In the genomic region with DNA sequence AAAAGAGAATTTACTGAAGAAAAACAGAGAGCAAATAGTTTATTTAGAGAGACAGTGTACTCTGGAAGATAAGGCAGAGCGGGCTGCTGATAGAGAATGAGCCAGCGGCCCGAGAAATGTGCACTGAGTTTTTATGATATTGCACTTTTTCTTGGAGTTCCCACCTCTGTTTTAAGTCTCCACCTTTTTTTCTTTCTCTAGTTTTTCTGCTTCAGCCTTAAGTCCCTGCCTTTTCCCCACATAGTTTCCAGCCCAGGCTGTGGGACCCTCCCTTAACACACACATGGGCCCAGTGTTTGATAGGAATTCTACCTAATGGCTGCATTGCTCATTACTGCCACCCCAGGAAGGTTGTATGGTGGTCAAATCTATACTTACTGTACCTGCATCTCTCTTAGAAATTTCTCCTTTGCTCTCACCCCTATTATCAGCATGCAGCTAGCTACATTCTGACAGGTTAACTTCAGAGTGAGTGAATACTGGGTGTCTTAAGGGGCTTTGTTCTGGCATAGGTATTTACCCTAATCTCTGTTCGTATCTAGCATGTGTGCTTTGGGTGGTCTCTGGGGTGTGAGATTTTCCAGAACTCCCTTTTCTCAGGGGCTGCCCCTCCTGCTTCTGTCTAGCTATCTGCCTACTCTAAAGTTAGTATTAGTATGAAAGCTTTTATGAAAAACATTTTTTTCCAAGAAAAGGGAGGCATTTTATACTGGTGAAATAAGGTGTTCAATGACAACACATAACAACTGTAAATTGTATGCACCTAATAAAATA, we compare ENCODE assay signal across 17 cellular contexts.
DNase-seq lines count a peak whose midpoint lies in the region; ATAC-seq and TF ChIP-seq lines count a peak whose summit lies in the region.
"Had no signal": no experiment of that assay in that cellular context is flagged by ENCODE, and none has a peak within 500 bp of the region (broad histone marks: within the 10 kb centered on the region; RNA-seq: fewer than 3 reads in every experiment).

No MANE protein-coding gene starts in this region.

- H3K27me3 ChIP-seq in BLaER1 (no peaks in the 10 kb centered on the region), GM23338 (ENCODE audit: insufficient read depth) (peaks cover 97% of the 10 kb centered on the region), kidney epithelial cell (ENCODE audit: control insufficient read depth, insufficient read depth, low read length) (no peaks in the 10 kb centered on the region)
- H3K27me3 ChIP-seq: heart left ventricle, sigmoid colon had no signal

- H3K4me3 ChIP-seq in BLaER1, result no peak overlapping the region
- no peak overlapping the region for H3K4me3 ChIP-seq in GM23338
- H3K4me3 ChIP-seq in kidney epithelial cell (ENCODE audit: low read depth, low read length), result no peak overlapping the region
- H3K4me3 ChIP-seq: heart left ventricle, left ventricle myocardium inferior, sigmoid colon had no signal

- CTCF ChIA-PET in activated B cell treated with CpG ODN at 0.5 μM for 24 hours (lab: Charles Lee), result interaction anchor here (0.8 to 5.5 kb wide), 32 partner anchors 9 to 844 kb away, joined by 3 to 42 read pairs (median 10); a partner anchor contains a TSS

- H3K4me1 ChIP-seq in BLaER1 (peaks cover 53% of the 10 kb centered on the region), GM23338 (ENCODE audit: insufficient read depth) (peaks cover 10% of the 10 kb centered on the region)
- H3K4me1 ChIP-seq: heart left ventricle, left ventricle myocardium inferior, sigmoid colon had no signal

- DNase-seq in GM23338 (ENCODE audit: low spot score) (peak; percentile 56), activated B cell treated with CpG ODN at 0.5 μM for 24 hours (no peak), kidney epithelial cell (ENCODE audit: low read depth) (no peak), NCI-H2196 treated with DMSO at 0.1 percent for 48 hours (lab: John Stamatoyannopoulos, UW; ENCODE audit: unreplicated experiment) (no peak), ureter (ENCODE audit: low spot score) (no peak)
- DNase-seq in stimulated activated naive CD8-positive, alpha-beta T cell treated with anti-CD3 and anti-CD28 coated beads, Interleukin-15, Interleukin-2, amounts not matched to agents 100 U/mL and 50 U/mL, for 24 hours, result no peak
- DNase-seq: activated CD4-positive, alpha-beta T cell treated with anti-CD3 and anti-CD28 coated beads for 48 hours; aorta; effector memory CD8-positive, alpha-beta T cell; heart left ventricle; left ventricle myocardium inferior; sigmoid colon; T-helper 1 cell had no signal

- H3K36me3 ChIP-seq in BLaER1 (no peaks in the 10 kb centered on the region), GM23338 (ENCODE audit: insufficient read depth) (no peaks in the 10 kb centered on the region), kidney epithelial cell (ENCODE audit: control insufficient read depth, insufficient read depth, low read length) (no peaks in the 10 kb centered on the region)
- H3K36me3 ChIP-seq: heart left ventricle, left ventricle myocardium inferior, sigmoid colon had no signal

- H3K27me3 Mint-ChIP-seq in GM23338 (ENCODE audit: insufficient read depth, low read depth, poor library complexity) (peaks cover 68% of the 10 kb centered on the region), activated B cell treated with CpG ODN at 0.5 μM for 24 hours (no peaks in the 10 kb centered on the region)

- H3K4me3 Mint-ChIP-seq in GM23338, result no peak overlapping the region
- no peak overlapping the region for H3K4me3 Mint-ChIP-seq in activated B cell treated with CpG ODN at 0.5 μM for 24 hours
- H3K4me3 Mint-ChIP-seq: effector memory CD8-positive, alpha-beta T cell; nephron; stimulated activated naive CD8-positive, alpha-beta T cell treated with anti-CD3 and anti-CD28 coated beads, Interleukin-15, Interleukin-2, amounts not matched to agents 100 ng/mL and 50 ng/mL, for 24 hours had no signal

- H3K27ac ChIP-seq in BLaER1 (peak overlapping the region; percentile 39; the same call in 1 of the 2 replicates), GM23338 (ENCODE audit: low read depth) (no peak overlapping the region)
- H3K27ac ChIP-seq: heart left ventricle, left ventricle myocardium inferior, sigmoid colon had no signal

- no peaks in the 10 kb centered on the region for H3K9me2 ChIP-seq in GM23338 (ENCODE audit: insufficient read depth)

- H3K9ac ChIP-seq in BLaER1, result no peak overlapping the region

- H4K20me1 ChIP-seq in BLaER1 (no peaks in the 10 kb centered on the region), GM23338 (replicated peaks; ENCODE audit: insufficient read depth) (no peaks in the 10 kb centered on the region)

- no peaks in the 10 kb centered on the region for H3K9me3 ChIP-seq in BLaER1
- H3K9me3 ChIP-seq: heart left ventricle, left ventricle myocardium inferior, sigmoid colon had no signal

- H3K27ac Mint-ChIP-seq in GM23338, result no peak overlapping the region
- H3K27ac Mint-ChIP-seq in activated B cell treated with CpG ODN at 0.5 μM for 24 hours, result peak overlapping the region; percentile 95
- H3K27ac Mint-ChIP-seq: nephron had no signal

- intact Hi-C loops in activated B cell treated with CpG ODN at 0.5 μM for 24 hours (cut with micrococcal nuclease), result loop anchor here (2.0 to 5.0 kb wide), 4 partner anchors 21 to 1031 kb away; a partner anchor contains a TSS

- peak overlapping the region; percentile 79 for H3K4me2 ChIP-seq in BLaER1
- H3K4me2 ChIP-seq in GM23338, result no peak overlapping the region

- TF ChIP-seq CTCF in GM23338 (conservative IDR thresholded peaks at IDR 0.05; ENCODE audit: low read depth in 2 of 2) (peak; percentile 40 to 57), activated B cell treated with CpG ODN at 0.5 μM for 24 hours (IDR thresholded peaks at IDR 0.05) (no peak), kidney epithelial cell (IDR thresholded peaks at IDR 0.05; ENCODE audit: insufficient read depth, low read length, poor library complexity, severe bottlenecking) (peak; percentile 37)

- no peak overlapping the region for H2AFZ ChIP-seq in GM23338

- H3K36me3 Mint-ChIP-seq in GM23338 (ENCODE audit: low read depth) (no peaks in the 10 kb centered on the region), activated B cell treated with CpG ODN at 0.5 μM for 24 hours (ENCODE audit: low read depth) (peaks cover 2% of the 10 kb centered on the region)

- H3K4me1 Mint-ChIP-seq in GM23338, result peaks cover 14% of the 10 kb centered on the region
- peaks cover 47% of the 10 kb centered on the region for H3K4me1 Mint-ChIP-seq in activated B cell treated with CpG ODN at 0.5 μM for 24 hours
- H3K4me1 Mint-ChIP-seq: nephron had no signal

- POLR2A ChIA-PET in activated B cell treated with CpG ODN at 0.5 μM for 24 hours (lab: Charles Lee), result interaction anchor here (0.8 to 3.1 kb wide), 16 partner anchors 8 to 127 kb away, joined by 3 to 36 read pairs (median 6); a partner anchor contains a TSS

- H3K79me2 ChIP-seq in GM23338 (replicated peaks; ENCODE audit: insufficient read depth), result no peaks in the 10 kb centered on the region

- no peaks in the 10 kb centered on the region for H3F3A ChIP-seq in GM23338 (replicated peaks; ENCODE audit: low read depth)

- peak; percentile 84 for ATAC-seq in GM23338
- ATAC-seq in activated B cell treated with CpG ODN at 0.5 μM for 24 hours (ENCODE audit: low read depth), result no peak
- ATAC-seq in stimulated activated naive CD8-positive, alpha-beta T cell treated with anti-CD3 and anti-CD28 coated beads, Interleukin-15, Interleukin-2, amounts not matched to agents 100 U/mL and 50 U/mL, for 24 hours, result no peak
- ATAC-seq in GM18498 (IDR thresholded peaks at IDR 0.05; ENCODE audit: unreplicated experiment), result no peak

- H3K9me3 Mint-ChIP-seq in GM23338, result no peaks in the 10 kb centered on the region
- H3K9me3 Mint-ChIP-seq in activated B cell treated with CpG ODN at 0.5 μM for 24 hours, result no peaks in the 10 kb centered on the region
- H3K9me3 Mint-ChIP-seq: effector memory CD8-positive, alpha-beta T cell; nephron; stimulated activated naive CD8-positive, alpha-beta T cell treated with anti-CD3 and anti-CD28 coated beads, Interleukin-15, Interleukin-2, amounts not matched to agents 100 ng/mL and 50 ng/mL, for 24 hours had no signal

TF ChIP-seq in GM23338, 12 proteins besides CTCF, POLR2A, EP300 and RAD21:
- TF ChIP-seq, protein P1, sequence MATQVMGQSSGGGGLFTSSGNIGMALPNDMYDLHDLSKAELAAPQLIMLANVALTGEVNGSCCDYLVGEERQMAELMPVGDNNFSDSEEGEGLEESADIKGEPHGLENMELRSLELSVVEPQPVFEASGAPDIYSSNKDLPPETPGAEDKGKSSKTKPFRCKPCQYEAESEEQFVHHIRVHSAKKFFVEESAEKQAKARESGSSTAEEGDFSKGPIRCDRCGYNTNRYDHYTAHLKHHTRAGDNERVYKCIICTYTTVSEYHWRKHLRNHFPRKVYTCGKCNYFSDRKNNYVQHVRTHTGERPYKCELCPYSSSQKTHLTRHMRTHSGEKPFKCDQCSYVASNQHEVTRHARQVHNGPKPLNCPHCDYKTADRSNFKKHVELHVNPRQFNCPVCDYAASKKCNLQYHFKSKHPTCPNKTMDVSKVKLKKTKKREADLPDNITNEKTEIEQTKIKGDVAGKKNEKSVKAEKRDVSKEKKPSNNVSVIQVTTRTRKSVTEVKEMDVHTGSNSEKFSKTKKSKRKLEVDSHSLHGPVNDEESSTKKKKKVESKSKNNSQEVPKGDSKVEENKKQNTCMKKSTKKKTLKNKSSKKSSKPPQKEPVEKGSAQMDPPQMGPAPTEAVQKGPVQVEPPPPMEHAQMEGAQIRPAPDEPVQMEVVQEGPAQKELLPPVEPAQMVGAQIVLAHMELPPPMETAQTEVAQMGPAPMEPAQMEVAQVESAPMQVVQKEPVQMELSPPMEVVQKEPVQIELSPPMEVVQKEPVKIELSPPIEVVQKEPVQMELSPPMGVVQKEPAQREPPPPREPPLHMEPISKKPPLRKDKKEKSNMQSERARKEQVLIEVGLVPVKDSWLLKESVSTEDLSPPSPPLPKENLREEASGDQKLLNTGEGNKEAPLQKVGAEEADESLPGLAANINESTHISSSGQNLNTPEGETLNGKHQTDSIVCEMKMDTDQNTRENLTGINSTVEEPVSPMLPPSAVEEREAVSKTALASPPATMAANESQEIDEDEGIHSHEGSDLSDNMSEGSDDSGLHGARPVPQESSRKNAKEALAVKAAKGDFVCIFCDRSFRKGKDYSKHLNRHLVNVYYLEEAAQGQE (IDR thresholded peaks at IDR 0.05; ENCODE audit: unreplicated experiment), result no peak
- TF ChIP-seq CREB1 (CRISPR knock-in tag; IDR thresholded peaks at IDR 0.05; ENCODE audit: low read depth), result no peak
- no peak for TF ChIP-seq EZH2phosphoT487 (IDR thresholded peaks at IDR 0.05; ENCODE audit: unreplicated experiment)
- no peak for TF ChIP-seq ZNF114 (CRISPR knock-in tag; IDR thresholded peaks at IDR 0.05)
- no peak for TF ChIP-seq STAT1 (IDR thresholded peaks at IDR 0.05; ENCODE audit: unreplicated experiment)
- TF ChIP-seq JUNB (IDR thresholded peaks at IDR 0.05; ENCODE audit: unreplicated experiment), result no peak
- TF ChIP-seq EZH2 (IDR thresholded peaks at IDR 0.05; ENCODE audit: low read depth, unreplicated experiment), result no peak
- TF ChIP-seq POLR2AphosphoS5 (IDR thresholded peaks at IDR 0.05; ENCODE audit: low read depth), result no peak
